ENCODE assay signal across 17 cellular contexts in genomic region chr9:96461336-96461735, GRCh38. TPM values are rescaled to one million over a fixed set of nuclear protein-coding genes. Genes with fewer than 3 reads are reported as not detected.
DNase-seq lines count a peak whose midpoint lies in the region; ATAC-seq and TF ChIP-seq lines count a peak whose summit lies in the region.
"Had no signal": no experiment of that assay in that cellular context is flagged by ENCODE, and none has a peak within 500 bp of the region (broad histone marks: within the 10 kb centered on the region; RNA-seq: fewer than 3 reads in every experiment).

No MANE protein-coding gene starts in this region.

- H3K9me2 ChIP-seq in GM23338 (ENCODE audit: insufficient read depth) = no peaks in the 10 kb centered on the region

- H3K4me3 ChIP-seq in GM23338 = no peak overlapping the region
- H3K4me3 ChIP-seq: MG63 had no signal

- H3K4me1 ChIP-seq in GM23338 (ENCODE audit: insufficient read depth) = peaks cover 35% of the 10 kb centered on the region

- DNase-seq in GM23338 (ENCODE audit: low spot score) (no peak), SK-MEL-5 (ENCODE audit: low read depth, low spot score) (peak; percentile 30), iris pigment epithelial cell (ENCODE audit: low read depth) (peak; percentile 47), erythroblast (lab: John Stamatoyannopoulos, UW) (no peak), Calu3 (no peak)
- DNase-seq: DMS53, MG63, NCI-H1417 treated with DMSO at 0.1 percent for 48 hours, NCI-H187, NCI-H446, NCI-H526, PC-3, SIG-M5, T-cell had no signal

- in situ Hi-C loops in SK-MEL-5 (cut with HindIII; ENCODE audit: low pct_unique_long_range_greater_than_20kb, low sequenced_read_pairs) = no loop called here

- no peak overlapping the region; the same call in 2 of the 3 replicates for H3K4me3 Mint-ChIP-seq in GM23338
- H3K4me3 Mint-ChIP-seq in Calu3 (ENCODE audit: low read depth, unreplicated experiment) = no peak overlapping the region
- H3K4me3 Mint-ChIP-seq: T-cell had no signal

- H3K79me2 ChIP-seq in GM23338 (replicated peaks; ENCODE audit: insufficient read depth) = 0 out of 2 replicates have a peak, but pooled peaks cover 4% of the 10 kb centered on the region

- H3K27ac Mint-ChIP-seq in GM23338 (peak overlapping the region; percentile 36), Calu3 (ENCODE audit: unreplicated experiment) (no peak overlapping the region)
- H3K27ac Mint-ChIP-seq: T-cell had no signal

- H3K4me2 ChIP-seq in GM23338 = peak overlapping the region; percentile 13; the same call in 1 of the 2 replicates

- intact Hi-C loops in Calu3 (cut with micrococcal nuclease; ENCODE audit: unreplicated experiment) = no loop called here

- no peak for TF ChIP-seq CTCF in GM23338 (conservative IDR thresholded peaks at IDR 0.05; ENCODE audit: low read depth in 2 of 2)
- TF ChIP-seq CTCF in Calu3 (IDR thresholded peaks at IDR 0.05; ENCODE audit: unreplicated experiment) = no peak

- peaks cover 5% of the 10 kb centered on the region; the same call in 1 of the 2 replicates for H3K36me3 ChIP-seq in GM23338 (ENCODE audit: insufficient read depth)

- TF ChIP-seq POLR2A in erythroblast (IDR thresholded peaks at IDR 0.05; ENCODE audit: low read length) = no peak

- H4K20me1 ChIP-seq in GM23338 (replicated peaks; ENCODE audit: insufficient read depth) = no peaks in the 10 kb centered on the region

- H3K4me1 Mint-ChIP-seq in GM23338 (peaks cover 43% of the 10 kb centered on the region), Calu3 (ENCODE audit: low read depth, unreplicated experiment) (peaks cover 6% of the 10 kb centered on the region)

- H3K36me3 Mint-ChIP-seq in GM23338 (ENCODE audit: low read depth) = peaks cover 8% of the 10 kb centered on the region; the same call in 2 of the 3 replicates
- no peaks in the 10 kb centered on the region for H3K36me3 Mint-ChIP-seq in Calu3 (ENCODE audit: insufficient read depth, unreplicated experiment)

- H3K9me3 Mint-ChIP-seq in GM23338 = no peaks in the 10 kb centered on the region
- H3K9me3 Mint-ChIP-seq in Calu3 (ENCODE audit: low read depth, unreplicated experiment) = no peaks in the 10 kb centered on the region
- H3K9me3 Mint-ChIP-seq: T-cell had no signal

- H3F3A ChIP-seq in GM23338 (replicated peaks; ENCODE audit: low read depth) = no peaks in the 10 kb centered on the region

- no peaks in the 10 kb centered on the region for H3K27me3 ChIP-seq in GM23338 (ENCODE audit: insufficient read depth)
- H3K27me3 ChIP-seq: MG63 had no signal

- no peak overlapping the region for H2AFZ ChIP-seq in GM23338

- H3K27ac ChIP-seq in GM23338 (ENCODE audit: low read depth) = no peak overlapping the region
- H3K27ac ChIP-seq: C4-2B had no signal

- ATAC-seq in GM23338 (no peak), GM19397 (IDR thresholded peaks at IDR 0.05; ENCODE audit: unreplicated experiment) (no peak), GM18511 (IDR thresholded peaks at IDR 0.05; ENCODE audit: unreplicated experiment) (no peak)
- ATAC-seq: PC-3, T-cell had no signal

- H3K27me3 Mint-ChIP-seq in GM23338 (ENCODE audit: insufficient read depth, low read depth, poor library complexity) (peaks cover 1% of the 10 kb centered on the region), Calu3 (ENCODE audit: unreplicated experiment) (no peaks in the 10 kb centered on the region)
- H3K27me3 Mint-ChIP-seq: T-cell had no signal

- no TSS peak for BruUV-seq in Calu3 (replicated peaks; lab: Mats Ljungman, UMichigan)

- CTCF ChIA-PET in Calu3 (lab: Charles Lee) = no interaction called here

TF ChIP-seq in GM23338, 12 proteins besides CTCF, POLR2A, EP300 and RAD21 (continues in another document):
- no peak for TF ChIP-seq ZNF331 (CRISPR knock-in tag; IDR thresholded peaks at IDR 0.05; ENCODE audit: low read depth)
- TF ChIP-seq ZNF462 (CRISPR knock-in tag; IDR thresholded peaks at IDR 0.05) = no peak
- no peak for TF ChIP-seq ETS1 (IDR thresholded peaks at IDR 0.05)
- TF ChIP-seq EZH2phosphoT487 (IDR thresholded peaks at IDR 0.05; ENCODE audit: unreplicated experiment) = no peak
- no peak for TF ChIP-seq STAT1 (IDR thresholded peaks at IDR 0.05; ENCODE audit: unreplicated experiment)

RNA-seq across cellular contexts. Expression of gene HABP4, which starts 11.4 kb away (rescaled TPM):
- 7.7 and 9.9 TPM in 2 replicates for total RNA-seq in GM23338 (2014; rRNA removed; shearing (Covaris generic))
- 8.8 and 11.1 TPM in 2 replicates for polyA plus RNA-seq in GM23338 (2016; fragmentation: Nextera tagmentation; extraction: Ambion mirVana)
- 12.1 and 12.7 TPM in 2 replicates for total RNA-seq in SK-MEL-5 (2014; rRNA removed; shearing (Covaris generic))
- polyA plus RNA-seq in SK-MEL-5 (2015; cell fraction: cytosol; rRNA removed) = 21.0 and 23.8 TPM in 2 replicates
- 5.3 and 7.3 TPM in 2 replicates for polyA plus RNA-seq in SK-MEL-5 (2015; cell fraction: nucleus; rRNA removed)
- 9.8 and 11.6 TPM in 2 replicates for total RNA-seq in Calu3 (2022)

RNA-seq across cellular contexts. Expression of gene ZNF367, which starts 43.2 kb away (rescaled TPM):
- 11.5 and 12.3 TPM in 2 replicates for total RNA-seq in GM23338 (2014; rRNA removed; shearing (Covaris generic))
- 2.5 and 3.6 TPM in 2 replicates for polyA plus RNA-seq in GM23338 (2016; fragmentation: Nextera tagmentation; extraction: Ambion mirVana)
- 9.9 and 11.4 TPM in 2 replicates for total RNA-seq in SK-MEL-5 (2014; rRNA removed; shearing (Covaris generic))
- polyA plus RNA-seq in SK-MEL-5 (2015; cell fraction: cytosol; rRNA removed) = 7.2 and 8.4 TPM in 2 replicates
- 12.5 and 14.1 TPM in 2 replicates for polyA plus RNA-seq in SK-MEL-5 (2015; cell fraction: nucleus; rRNA removed)
- 8.6 and 9.6 TPM in 2 replicates for total RNA-seq in Calu3 (2022)

Comparison
In these comparisons a context has a peak if more than half of its experiments do, and no peak if none do; other contexts are left out.
1. DNase-seq: peak in SK-MEL-5 (single experiment) and iris pigment epithelial cell (single experiment); none in GM23338 (single experiment), erythroblast (0 of 2) and Calu3 (single experiment).